In genomic region chr2:178477443-178478099, GRCh38 we compare ENCODE assay signal across 8 cellular contexts. TPM values are rescaled to one million over a fixed set of nuclear protein-coding genes. Genes with fewer than 3 reads are reported as not detected.
A peak's percentile ranks its signal among the peaks of the same experiment; 100 is the strongest.
DNase-seq lines count a peak whose midpoint lies in the region; ATAC-seq and TF ChIP-seq lines count a peak whose summit lies in the region.

No MANE protein-coding gene starts in this region.

- peaks cover 30% of the 10 kb centered on the region for H3K4me1 Mint-ChIP-seq in activated naive CD8-positive, alpha-beta T cell treated with anti-CD3 and anti-CD28 coated beads, Interleukin-2, amount 10 ng/mL, durations not matched to agents 7 days and 5 days

- H3K9me3 ChIP-seq in left ventricle myocardium inferior (replicated peaks), result no peaks in the 10 kb centered on the region
- H3K9me3 ChIP-seq in lower lobe of right lung, result no peaks in the 10 kb centered on the region

- peak overlapping the region; percentile 90 for H3K27ac ChIP-seq in left ventricle myocardium inferior (replicated peaks)
- H3K27ac ChIP-seq in lower lobe of right lung, result peak overlapping the region; percentile 96

- DNase-seq in left ventricle myocardium inferior, result no peak
- no peak for DNase-seq in Right ventricle myocardium superior
- DNase-seq in activated naive CD8-positive, alpha-beta T cell treated with anti-CD3 and anti-CD28 coated beads, Interleukin-2, amount 10 ng/mL, durations not matched to agents 7 days and 5 days, result no peak
- no peak for DNase-seq in lower lobe of right lung
- DNase-seq in mesenteric fat pad (ENCODE audit: low spot score), result no peak
- no peak for DNase-seq in stimulated activated CD4-positive, alpha-beta T cell treated with anti-CD3 and anti-CD28 coated beads, Interleukin-2, amount 100 ng/mL, for 48 hours

- intact Hi-C loops in left ventricle myocardium inferior (cut with micrococcal nuclease), result no loop called here
- intact Hi-C loops in Right ventricle myocardium superior (cut with DNase I), result no loop called here
- intact Hi-C loops in lower lobe of right lung (cut with DNase I), result no loop called here

- H3K27me3 ChIP-seq in left ventricle myocardium inferior (ENCODE audit: low read depth), result no peaks in the 10 kb centered on the region
- no peaks in the 10 kb centered on the region for H3K27me3 ChIP-seq in lower lobe of right lung (ENCODE audit: low read depth)

- no peaks in the 10 kb centered on the region for H3K27me3 Mint-ChIP-seq in activated naive CD8-positive, alpha-beta T cell treated with anti-CD3 and anti-CD28 coated beads, Interleukin-2, amount 10 ng/mL, durations not matched to agents 7 days and 5 days

- H3K36me3 Mint-ChIP-seq in activated naive CD8-positive, alpha-beta T cell treated with anti-CD3 and anti-CD28 coated beads, Interleukin-2, amount 10 ng/mL, durations not matched to agents 7 days and 5 days, result peaks cover 2% of the 10 kb centered on the region

- H3K27ac Mint-ChIP-seq in activated naive CD8-positive, alpha-beta T cell treated with anti-CD3 and anti-CD28 coated beads, Interleukin-2, amount 10 ng/mL, durations not matched to agents 7 days and 5 days, result no peak overlapping the region

- peak overlapping the region; percentile 83 for H3K4me3 ChIP-seq in left ventricle myocardium inferior
- H3K4me3 ChIP-seq in lower lobe of right lung, result peak overlapping the region; percentile 60

- ATAC-seq in Right ventricle myocardium superior (ENCODE audit: poor library complexity), result no peak
- no peak for ATAC-seq in activated naive CD8-positive, alpha-beta T cell treated with anti-CD3 and anti-CD28 coated beads, Interleukin-2, amount 10 ng/mL, durations not matched to agents 7 days and 5 days (ENCODE audit: low read depth)
- no peak for ATAC-seq in lower lobe of right lung
- no peak for ATAC-seq in HG03045 (IDR thresholded peaks at IDR 0.05; ENCODE audit: unreplicated experiment)
- ATAC-seq in HG03520 (IDR thresholded peaks at IDR 0.05; ENCODE audit: unreplicated experiment), result no peak

- H3K4me1 ChIP-seq in left ventricle myocardium inferior (peaks cover 59% of the 10 kb centered on the region), lower lobe of right lung (peaks cover 32% of the 10 kb centered on the region)

- no peaks in the 10 kb centered on the region for H3K9me3 Mint-ChIP-seq in activated naive CD8-positive, alpha-beta T cell treated with anti-CD3 and anti-CD28 coated beads, Interleukin-2, amount 10 ng/mL, durations not matched to agents 7 days and 5 days

- TF ChIP-seq CTCF in left ventricle myocardium inferior (IDR thresholded peaks at IDR 0.05; ENCODE audit: borderline replicate concordance), result no peak
- no peak for TF ChIP-seq CTCF in lower lobe of right lung (IDR thresholded peaks at IDR 0.05)

- H3K36me3 ChIP-seq in left ventricle myocardium inferior (no peaks in the 10 kb centered on the region), lower lobe of right lung (no peaks in the 10 kb centered on the region)

- POLR2A ChIA-PET in activated naive CD8-positive, alpha-beta T cell treated with anti-CD3 and anti-CD28 coated beads, Interleukin-2, amount 10 ng/mL, durations not matched to agents 7 days and 5 days (lab: Charles Lee), result no interaction called here

- H3K4me3 Mint-ChIP-seq in activated naive CD8-positive, alpha-beta T cell treated with anti-CD3 and anti-CD28 coated beads, Interleukin-2, amount 10 ng/mL, durations not matched to agents 7 days and 5 days, result peak overlapping the region; percentile 94

RNA-seq across cellular contexts. Expression of gene FKBP7, which starts 0.8 kb away (rescaled TPM):
- total RNA-seq in left ventricle myocardium inferior (10.8 TPM), Right ventricle myocardium superior (6.5 TPM), lower lobe of right lung (10.5 TPM), mesenteric fat pad (5.5 TPM)
- total RNA-seq in activated naive CD8-positive, alpha-beta T cell treated with anti-CD3 and anti-CD28 coated beads, Interleukin-2, amount 10 ng/mL, durations not matched to agents 7 days and 5 days, result 1 to 10 TPM; 1.8 to 2.4 TPM

RNA-seq across cellular contexts. Expression of gene PLEKHA3, which starts 2.7 kb away (rescaled TPM):
- 41.4 TPM for total RNA-seq in left ventricle myocardium inferior
- 32.2 TPM for total RNA-seq in Right ventricle myocardium superior
- 10 to 100 TPM; 28.9 to 29.4 TPM for total RNA-seq in activated naive CD8-positive, alpha-beta T cell treated with anti-CD3 and anti-CD28 coated beads, Interleukin-2, amount 10 ng/mL, durations not matched to agents 7 days and 5 days
- 35.1 TPM for total RNA-seq in lower lobe of right lung
- 35.4 TPM for total RNA-seq in mesenteric fat pad

RNA-seq across cellular contexts. Expression of gene PJVK, which starts 26.4 kb away (rescaled TPM):
- total RNA-seq in left ventricle myocardium inferior (0.91 TPM), Right ventricle myocardium superior (1.0 TPM), lower lobe of right lung (3.0 TPM), mesenteric fat pad (2.1 TPM)
- total RNA-seq in activated naive CD8-positive, alpha-beta T cell treated with anti-CD3 and anti-CD28 coated beads, Interleukin-2, amount 10 ng/mL, durations not matched to agents 7 days and 5 days, result 1 to 10 TPM; 2.3 to 2.5 TPM

RNA-seq across cellular contexts. Expression of gene PRKRA, which starts 26.6 kb away (rescaled TPM):
- total RNA-seq in left ventricle myocardium inferior (48.7 TPM), Right ventricle myocardium superior (42.7 TPM), lower lobe of right lung (46.3 TPM), mesenteric fat pad (42.6 TPM)
- total RNA-seq in activated naive CD8-positive, alpha-beta T cell treated with anti-CD3 and anti-CD28 coated beads, Interleukin-2, amount 10 ng/mL, durations not matched to agents 7 days and 5 days, result 10 to 100 TPM; 43.6 to 47.1 TPM
